ENCODE assay signal across 28 cellular contexts in the genomic region with DNA sequence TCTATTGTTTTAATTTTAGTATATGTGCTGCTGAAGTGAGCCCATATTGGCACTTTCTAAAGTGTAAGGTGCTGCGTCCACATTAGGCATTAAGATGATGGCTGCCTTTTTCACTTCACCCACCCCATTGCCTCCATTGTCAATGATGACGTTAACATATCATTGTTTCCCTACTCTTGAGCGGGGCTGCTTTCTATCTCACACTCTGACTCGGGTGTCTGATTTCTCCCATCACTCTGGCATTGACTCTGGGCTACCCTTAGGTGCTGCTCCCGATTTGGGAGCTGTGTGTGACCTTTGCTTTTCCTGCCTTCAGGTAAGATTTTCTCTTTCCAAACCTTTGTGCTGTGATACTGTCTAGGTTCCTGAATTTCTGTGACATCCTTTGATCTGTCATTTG. TPM values are rescaled to one million over a fixed set of nuclear protein-coding genes. Genes with fewer than 3 reads are reported as not detected.
"Had no signal": no experiment of that assay in that cellular context is flagged by ENCODE, and none has a peak within 500 bp of the region (broad histone marks: within the 10 kb centered on the region; RNA-seq: fewer than 3 reads in every experiment).

No MANE protein-coding gene starts in this region.

- H3K9me3 ChIP-seq: Peyer's patch, SJSA1 had no signal

- H3K4me1 Mint-ChIP-seq: activated CD4-positive, alpha-beta T cell treated with anti-CD3 and anti-CD28 coated beads, Interleukin-2, amount 10 ng/mL, durations not matched to agents 7 days and 5 days had no signal

- H3K27me3 ChIP-seq: Peyer's patch, SJSA1 had no signal

- H3K4me1 ChIP-seq: Peyer's patch had no signal

- DNase-seq: activated CD4-positive, alpha-beta memory T cell treated with anti-CD3 and anti-CD28 coated beads for 36 hours; activated CD4-positive, alpha-beta T cell treated with anti-CD3 and anti-CD28 coated beads, Interleukin-2, amount 10 ng/mL, durations not matched to agents 7 days and 5 days; activated CD4-positive, CD25-positive, alpha-beta regulatory T cell; activated CD8-positive, alpha-beta memory T cell treated with anti-CD3 and anti-CD28 coated beads for 24 hours; activated effector memory CD4-positive, alpha-beta T cell treated with anti-CD3 and anti-CD28 coated beads, Interleukin-2, amount 50 U/mL, for 16 hours; activated naive CD4-positive, alpha-beta T cell treated with anti-CD3 and anti-CD28 coated beads for 36 hours; activated T-cell treated with anti-CD3 and anti-CD28 coated beads, Interleukin-2, amount 50 U/mL, for 4 hours; amygdala; IMR-90; Kasumi-1; KBM-7; NCI-H1105 treated with DMSO at 0.1 percent for 48 hours; NCI-H1930; NCI-H2171; NCI-H2227 treated with DMSO at 0.1 percent for 48 hours; NCI-H446 treated with DMSO at 0.1 percent for 48 hours; NCI-H524 treated with DMSO at 0.1 percent for 48 hours; NCI-H82; NK-92 treated with Interleukin-12 subunit alpha and Interleukin-12 subunit beta, amount 100 ng/mL, for 24 hours; Peyer's patch; SHP77; SW 1271 had no signal

- ATAC-seq: activated T-cell treated with anti-CD3 and anti-CD28 coated beads, Interleukin-2, amount 50 U/mL, for 4 hours; SK-N-SH treated with all-trans-retinoic acid at 6 μM for 48 hours had no signal

- H3K27ac ChIP-seq: Peyer's patch, SJSA1 had no signal

- H3K36me3 ChIP-seq: Peyer's patch, SJSA1 had no signal

- H3K36me3 Mint-ChIP-seq: activated CD4-positive, alpha-beta memory T cell treated with anti-CD3 and anti-CD28 coated beads for 36 hours; activated naive CD8-positive, alpha-beta T cell; brain had no signal

- H3K4me3 Mint-ChIP-seq: activated CD4-positive, alpha-beta memory T cell treated with anti-CD3 and anti-CD28 coated beads for 36 hours; activated CD4-positive, alpha-beta T cell treated with anti-CD3 and anti-CD28 coated beads, Interleukin-2, amount 10 ng/mL, durations not matched to agents 7 days and 5 days; activated naive CD4-positive, alpha-beta T cell treated with anti-CD3 and anti-CD28 coated beads for 36 hours; activated naive CD8-positive, alpha-beta T cell; activated T-cell treated with anti-CD3 and anti-CD28 coated beads, Interleukin-2, amount 50 U/mL, for 4 hours; brain; T-helper 2 cell treated with Interferon-gamma antibody and Interleukin-4, amounts not matched to agents 5 μg/mL and 100 μg/mL, for 36 hours had no signal

- H3K27ac Mint-ChIP-seq: activated CD4-positive, alpha-beta memory T cell treated with anti-CD3 and anti-CD28 coated beads for 36 hours; activated CD4-positive, alpha-beta T cell treated with anti-CD3 and anti-CD28 coated beads, Interleukin-2, amount 10 ng/mL, durations not matched to agents 7 days and 5 days; activated naive CD4-positive, alpha-beta T cell treated with anti-CD3 and anti-CD28 coated beads for 36 hours; activated naive CD8-positive, alpha-beta T cell; T-helper 2 cell treated with Interferon-gamma antibody and Interleukin-4, amounts not matched to agents 5 μg/mL and 100 μg/mL, for 36 hours had no signal

- H3K9me3 Mint-ChIP-seq: activated CD4-positive, alpha-beta memory T cell treated with anti-CD3 and anti-CD28 coated beads for 36 hours; activated CD4-positive, alpha-beta T cell treated with anti-CD3 and anti-CD28 coated beads, Interleukin-2, amount 10 ng/mL, durations not matched to agents 7 days and 5 days; activated naive CD4-positive, alpha-beta T cell treated with anti-CD3 and anti-CD28 coated beads for 36 hours; activated T-cell treated with anti-CD3 and anti-CD28 coated beads, Interleukin-2, amount 50 U/mL, for 4 hours; T-helper 2 cell treated with Interferon-gamma antibody and Interleukin-4, amounts not matched to agents 5 μg/mL and 100 μg/mL, for 36 hours had no signal

- H3K4me3 ChIP-seq: Peyer's patch, SJSA1 had no signal

RNA-seq across cellular contexts. Expression of a gene that starts 28.8 kb away (rescaled TPM):
- total RNA-seq: activated CD4-positive, alpha-beta memory T cell treated with anti-CD3 and anti-CD28 coated beads for 36 hours; activated CD4-positive, alpha-beta T cell treated with anti-CD3 and anti-CD28 coated beads, Interleukin-2, amount 10 ng/mL, durations not matched to agents 7 days and 5 days; activated naive CD4-positive, alpha-beta T cell treated with anti-CD3 and anti-CD28 coated beads for 36 hours; T-helper 1 cell treated with Interleukin-12 subunit alpha and Interleukin-12 subunit beta and Interleukin-4 antibody, amounts not matched to agents 30 ng/mL and 1 ng/mL, for 36 hours had no signal
